ENCODE assay signal across 1 cellular context in the genomic region with DNA sequence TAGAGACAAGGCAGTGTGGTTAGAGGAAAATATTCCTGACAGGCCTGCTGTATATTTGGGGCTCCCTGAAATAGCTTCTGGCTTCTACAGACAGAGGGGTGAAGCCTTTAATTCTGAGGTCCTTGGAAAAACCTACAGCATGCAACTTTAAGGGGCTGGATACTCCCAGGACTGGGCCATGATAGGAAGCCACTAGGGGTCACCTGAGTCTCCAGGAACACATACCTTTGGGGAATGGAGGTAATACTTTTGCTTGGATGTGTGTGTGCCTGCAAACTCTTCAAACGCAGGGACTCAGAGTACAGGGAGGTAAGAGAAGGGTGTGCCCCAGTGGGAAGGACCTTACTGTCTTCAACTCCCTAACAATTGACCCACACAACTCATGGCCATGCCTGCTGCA.
TF ChIP-seq lines count a peak whose summit lies in the region.

No MANE protein-coding gene starts in this region.

TF ChIP-seq in GM12878, 131 proteins besides CTCF, POLR2A, EP300 and RAD21:
- no peak for TF ChIP-seq NR2C1 (IDR thresholded peaks at IDR 0.05)
- TF ChIP-seq TBL1XR1 (IDR thresholded peaks at IDR 0.05; ENCODE audit: low read depth, low read length), result no peak
- TF ChIP-seq NR2F1 (conservative IDR thresholded peaks at IDR 0.05), result no peak
- no peak for TF ChIP-seq POLR2AphosphoS5 (IDR thresholded peaks at IDR 0.05; ENCODE audit: low read length)
- TF ChIP-seq NR2C2 (IDR thresholded peaks at IDR 0.05; ENCODE audit: borderline replicate concordance, control insufficient read depth, insufficient read length, low read depth), result no peak
